14 cellular contexts compared by ENCODE assay signal in the genomic region with DNA sequence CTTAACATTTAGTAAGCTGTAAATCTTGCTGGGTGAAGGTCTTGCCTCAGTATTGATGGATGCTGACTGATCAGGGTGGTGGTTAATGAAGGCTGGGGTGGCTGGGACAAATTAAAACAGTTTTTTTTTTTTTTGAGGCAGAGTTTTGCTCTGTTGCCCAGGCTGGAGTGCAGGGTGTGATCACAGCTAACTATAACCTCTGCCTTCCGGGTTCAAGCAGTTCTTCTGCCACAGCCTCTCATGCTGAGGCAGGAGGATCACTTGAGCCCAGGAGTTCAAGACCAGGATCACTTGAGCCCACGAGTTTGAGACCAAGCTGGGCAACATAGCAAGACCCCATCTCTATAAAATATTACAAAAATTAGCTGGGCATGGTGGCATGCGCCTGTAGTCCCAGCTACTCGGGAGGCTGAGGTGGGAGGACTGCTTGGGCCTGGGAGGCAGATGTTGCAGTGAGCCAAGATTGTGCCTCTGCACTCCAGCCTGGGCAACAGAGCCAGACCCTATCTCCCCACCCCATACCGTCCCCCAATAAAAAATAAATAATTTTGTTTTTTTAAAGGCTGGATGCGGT.
DNase-seq lines count a peak whose midpoint lies in the region; ATAC-seq and TF ChIP-seq lines count a peak whose summit lies in the region.
"Had no signal": no experiment of that assay in that cellular context is flagged by ENCODE, and none has a peak within 500 bp of the region (broad histone marks: within the 10 kb centered on the region; RNA-seq: fewer than 3 reads in every experiment).

No MANE protein-coding gene starts in this region.

- H3K27ac Mint-ChIP-seq in natural killer cell (peak overlapping the region; percentile 21 to 77), WTC11 (no peak overlapping the region), naive B cell (peak overlapping the region in 4 of 6 donors; percentile 46 to 83 (median 54))
- H3K27ac Mint-ChIP-seq in natural killer cell treated with Interleukin-12 subunit alpha and Interleukin-12 subunit beta and Interleukin-15 and Interleukin-18, amount 100 ng/mL, for 72 hours: peak overlapping the region in 1 of 2 donors; percentile 27
- H3K27ac Mint-ChIP-seq in naive thymus-derived CD4-positive, alpha-beta T cell: peak overlapping the region in 2 of 9 donors; percentile 4 to 25
- H3K27ac Mint-ChIP-seq: H9 had no signal

- peaks cover 3 to 19% of the 10 kb centered on the region in 2 donors for H3K4me1 ChIP-seq in naive thymus-derived CD4-positive, alpha-beta T cell (ENCODE audit: control insufficient read depth in 2 of 2, insufficient read depth in 2 of 2, low read length in 2 of 2)

- H3K27me3 Mint-ChIP-seq in natural killer cell (ENCODE audit: low read depth in 2 of 2) (no peaks in the 10 kb centered on the region), WTC11 (ENCODE audit: low read depth) (no peaks in the 10 kb centered on the region), naive B cell (no peaks in the 10 kb centered on the region)
- H3K27me3 Mint-ChIP-seq in natural killer cell treated with Interleukin-12 subunit alpha and Interleukin-12 subunit beta and Interleukin-15 and Interleukin-18, amount 100 ng/mL, for 72 hours: no peaks in the 10 kb centered on the region
- H3K27me3 Mint-ChIP-seq in naive thymus-derived CD4-positive, alpha-beta T cell: no peaks in the 10 kb centered on the region

- intact Hi-C loops in natural killer cell (cut with micrococcal nuclease): no loop called here
- intact Hi-C loops in naive thymus-derived CD4-positive, alpha-beta T cell (cut with micrococcal nuclease): no loop called here

- H3K4me3 Mint-ChIP-seq in natural killer cell: no peak overlapping the region
- H3K4me3 Mint-ChIP-seq in natural killer cell treated with Interleukin-12 subunit alpha and Interleukin-12 subunit beta and Interleukin-15 and Interleukin-18, amount 100 ng/mL, for 72 hours: no peak overlapping the region
- H3K4me3 Mint-ChIP-seq in WTC11: no peak overlapping the region
- H3K4me3 Mint-ChIP-seq in naive B cell: peak overlapping the region in 2 of 8 donors; percentile 5 to 57
- no peak overlapping the region for H3K4me3 Mint-ChIP-seq in naive thymus-derived CD4-positive, alpha-beta T cell
- H3K4me3 Mint-ChIP-seq: H9 had no signal

- H3K27ac ChIP-seq in naive thymus-derived CD4-positive, alpha-beta T cell (ENCODE audit: low read depth, low read length): no peak overlapping the region
- H3K27ac ChIP-seq: BLaER1 treated with 17β-estradiol and CSF1 and Interleukin-3, amounts not matched to agents 10 nM and 100 nM; KMS-11 had no signal

- H3K36me3 Mint-ChIP-seq in natural killer cell: no peaks in the 10 kb centered on the region
- H3K36me3 Mint-ChIP-seq in natural killer cell treated with Interleukin-12 subunit alpha and Interleukin-12 subunit beta and Interleukin-15 and Interleukin-18, amount 100 ng/mL, for 72 hours: peaks cover 6% of the 10 kb centered on the region
- peaks cover 31% of the 10 kb centered on the region for H3K36me3 Mint-ChIP-seq in WTC11
- H3K36me3 Mint-ChIP-seq in naive B cell: peaks cover 13 to 18% of the 10 kb centered on the region in 2 donors
- H3K36me3 Mint-ChIP-seq in naive thymus-derived CD4-positive, alpha-beta T cell: peaks cover 4 to 47% (median 38%) of the 10 kb centered on the region in 5 donors

- H3K9me3 Mint-ChIP-seq in natural killer cell: no peaks in the 10 kb centered on the region
- no peaks in the 10 kb centered on the region for H3K9me3 Mint-ChIP-seq in natural killer cell treated with Interleukin-12 subunit alpha and Interleukin-12 subunit beta and Interleukin-15 and Interleukin-18, amount 100 ng/mL, for 72 hours
- H3K9me3 Mint-ChIP-seq in WTC11: peaks cover 16% of the 10 kb centered on the region
- H3K9me3 Mint-ChIP-seq in naive B cell: peaks cover 0 to 4% (median 0%) of the 10 kb centered on the region in 7 donors
- H3K9me3 Mint-ChIP-seq in naive thymus-derived CD4-positive, alpha-beta T cell: peaks cover 0 to 17% (median 3%) of the 10 kb centered on the region in 11 donors

- no peak for TF ChIP-seq CTCF in natural killer cell (IDR thresholded peaks at IDR 0.05)
- TF ChIP-seq CTCF in WTC11 (IDR thresholded peaks at IDR 0.05): no peak

- POLR2A ChIA-PET in WTC11 (lab: Charles Lee): no interaction called here
- POLR2A ChIA-PET in naive thymus-derived CD4-positive, alpha-beta T cell (lab: Charles Lee): interaction anchor here (0.6 kb wide), 1 partner anchor 15 kb away, joined by 3 read pairs; no protein-coding TSS in a partner anchor

- CTCF ChIA-PET in WTC11 (lab: Charles Lee): no interaction called here
- CTCF ChIA-PET in naive thymus-derived CD4-positive, alpha-beta T cell (lab: Charles Lee): interaction anchor here (0.6 to 1.4 kb wide), 2 partner anchors 36 to 157 kb away, joined by 4 to 5 read pairs; no protein-coding TSS in a partner anchor

- peaks cover 30 to 63% of the 10 kb centered on the region in 2 donors for H3K4me1 Mint-ChIP-seq in natural killer cell
- peaks cover 42 to 46% of the 10 kb centered on the region in 2 donors for H3K4me1 Mint-ChIP-seq in natural killer cell treated with Interleukin-12 subunit alpha and Interleukin-12 subunit beta and Interleukin-15 and Interleukin-18, amount 100 ng/mL, for 72 hours (ENCODE audit: low read depth in 2 of 2)
- peaks cover 24% of the 10 kb centered on the region for H3K4me1 Mint-ChIP-seq in WTC11
- peaks cover 50 to 91% (median 67%) of the 10 kb centered on the region in 3 donors for H3K4me1 Mint-ChIP-seq in naive B cell
- peaks cover 44 to 71% (median 64%) of the 10 kb centered on the region in 7 donors for H3K4me1 Mint-ChIP-seq in naive thymus-derived CD4-positive, alpha-beta T cell

- DNase-seq in natural killer cell (no peak), WTC11 (ENCODE audit: low spot score) (no peak), naive B cell (no peak), NCI-H1694 (lab: John Stamatoyannopoulos, UW) (no peak)
- DNase-seq in natural killer cell treated with Interleukin-12 subunit alpha and Interleukin-12 subunit beta and Interleukin-15 and Interleukin-18, amount 100 ng/mL, for 72 hours (ENCODE audit: low spot score): no peak
- no peak for DNase-seq in naive thymus-derived CD4-positive, alpha-beta T cell
- DNase-seq: H9; NCI-H69; stimulated activated CD4-positive, alpha-beta T cell treated with anti-CD3 and anti-CD28 coated beads, Interleukin-2, amount 100 ng/mL, for 24 hours; T-helper 9 cell had no signal

- H3K4me3 ChIP-seq in naive thymus-derived CD4-positive, alpha-beta T cell (ENCODE audit: low read length): no peak overlapping the region
- H3K4me3 ChIP-seq: BLaER1 treated with 17β-estradiol and CSF1 and Interleukin-3, amounts not matched to agents 10 nM and 100 nM; SJSA1 had no signal

- no peaks in the 10 kb centered on the region for H3K27me3 ChIP-seq in naive thymus-derived CD4-positive, alpha-beta T cell (ENCODE audit: control insufficient read depth in 2 of 2, insufficient read depth in 2 of 2, low read length in 2 of 2)
- H3K27me3 ChIP-seq: BLaER1 treated with 17β-estradiol and CSF1 and Interleukin-3, amounts not matched to agents 10 nM and 100 nM; SJSA1 had no signal

- H3K9me3 ChIP-seq in naive thymus-derived CD4-positive, alpha-beta T cell (ENCODE audit: control insufficient read depth in 2 of 3, low read length in 3 of 3): peaks cover 0 to 7% (median 0%) of the 10 kb centered on the region in 3 experiments

- H3K36me3 ChIP-seq in naive thymus-derived CD4-positive, alpha-beta T cell (ENCODE audit: control insufficient read depth in 2 of 3, insufficient read depth in 3 of 3, low read length in 3 of 3): peaks cover 0 to 10% (median 0%) of the 10 kb centered on the region in 3 experiments
- H3K36me3 ChIP-seq: SJSA1 had no signal

- ATAC-seq in natural killer cell: peak in 2 of 3 donors; percentile 29 to 50
- ATAC-seq in natural killer cell treated with Interleukin-12 subunit alpha and Interleukin-12 subunit beta and Interleukin-15 and Interleukin-18, amount 100 ng/mL, for 72 hours: no peak
- ATAC-seq in WTC11: no peak
- no peak for ATAC-seq in naive B cell (ENCODE audit: low read depth in 2 of 2)
- no peak for ATAC-seq in GM21381 (IDR thresholded peaks at IDR 0.05; ENCODE audit: unreplicated experiment)
- ATAC-seq in naive thymus-derived CD4-positive, alpha-beta T cell: no peak

TF ChIP-seq in WTC11, 78 proteins besides CTCF, POLR2A, EP300 and RAD21:
- TF ChIP-seq ZNF121 (CRISPR knock-in tag; IDR thresholded peaks at IDR 0.05) (peak; percentile 92; the same call in 1 of the 2 replicates), NFE2L1 (CRISPR knock-in tag; IDR thresholded peaks at IDR 0.05) (no peak)

Comparison
In these comparisons a context has a peak if more than half of its experiments do, and no peak if none do; other contexts are left out.
1. ATAC-seq: peak in natural killer cell (2 of 3); none in natural killer cell treated with Interleukin-12 subunit alpha and Interleukin-12 subunit beta and Interleukin-15 and Interleukin-18, amount 100 ng/mL, for 72 hours (0 of 2), WTC11 (single experiment), naive B cell (0 of 2), GM21381 (single experiment) and naive thymus-derived CD4-positive, alpha-beta T cell (single experiment).